ENCODE assay signal across 22 cellular contexts in genomic region chr4:79695848-79696247, GRCh38.
"Had no signal": no experiment of that assay in that cellular context is flagged by ENCODE, and none has a peak within 500 bp of the region (broad histone marks: within the 10 kb centered on the region; RNA-seq: fewer than 3 reads in every experiment).

No MANE protein-coding gene starts in this region.

- H3K27ac ChIP-seq: brain microvascular endothelial cell, VCaP had no signal

- FAIRE-seq: astrocyte had no signal

- H3K27me3 ChIP-seq: brain microvascular endothelial cell had no signal

- DNase-seq: activated CD4-positive, alpha-beta memory T cell treated with anti-CD3 and anti-CD28 coated beads, Interleukin-2, amount 10 ng/mL, durations not matched to agents 7 days and 5 days; activated CD4-positive, alpha-beta T cell treated with anti-CD3 and anti-CD28 coated beads for 36 hours; activated CD4-positive, alpha-beta T cell treated with anti-CD3 and anti-CD28 coated beads, Interleukin-2, amount 50 U/mL, for 1 hour; activated gamma-delta T cell; activated naive CD4-positive, alpha-beta T cell treated with anti-CD3 and anti-CD28 coated beads for 36 hours; activated T-cell treated with anti-CD3 and anti-CD28 coated beads for 4 hours; activated T-cell treated with anti-CD3 and anti-CD28 coated beads, Interleukin-2, amount 50 U/mL, for 48 hours; amygdala; brain microvascular endothelial cell; Kasumi-1; KBM-7; NCI-H1105 treated with DMSO at 0.1 percent for 48 hours; NCI-H187; NCI-H2081; NCI-H446; NCI-H524; NCI-H82; SIG-M5; T-cell had no signal

- H3K36me3 ChIP-seq: brain microvascular endothelial cell had no signal

- ATAC-seq: activated CD4-positive, alpha-beta T cell treated with anti-CD3 and anti-CD28 coated beads for 36 hours; activated T-helper 17 cell treated with anti-CD3 and anti-CD28 coated beads, Interleukin-2, amount 50 U/mL, for 72 hours; T-cell had no signal
